ENCODE assay signal across 1 cellular context in genomic region chr5:140547508-140548299, GRCh38.
TF ChIP-seq lines count a peak whose summit lies in the region.

TSS of gene EIF4EBP3 (plus strand) at chr5:140547662. CDS start at chr5:140547738, 76 bp downstream.

TF ChIP-seq in HepG2, 621 proteins besides CTCF, POLR2A, EP300 and RAD21 (continued from another document and continues in another):
- no peak for TF ChIP-seq SNAPC4 (CRISPR knock-in tag; IDR thresholded peaks at IDR 0.05)
- peak; percentile 60 for TF ChIP-seq TBX2 (CRISPR knock-in tag; IDR thresholded peaks at IDR 0.05; ENCODE audit: borderline replicate concordance)
- peak; percentile 50; the same call in 1 of the 2 replicates for TF ChIP-seq FOXO1 (CRISPR knock-in tag; IDR thresholded peaks at IDR 0.05)
- 0 out of 2 replicates have a peak, but pooled peaks have one; percentile 58 for TF ChIP-seq TMF1 (CRISPR knock-in tag; IDR thresholded peaks at IDR 0.05; ENCODE audit: low read depth)
- TF ChIP-seq GATAD1 (CRISPR knock-in tag; IDR thresholded peaks at IDR 0.05), result 0 out of 2 replicates have a peak, but pooled peaks have one; percentile 19
- no peak for TF ChIP-seq ZKSCAN1 (IDR thresholded peaks at IDR 0.05; ENCODE audit: low read length)
- no peak for TF ChIP-seq TRAFD1 (CRISPR knock-in tag; IDR thresholded peaks at IDR 0.05; ENCODE audit: borderline replicate concordance)
- no peak for TF ChIP-seq PREB (CRISPR knock-in tag; IDR thresholded peaks at IDR 0.05)
- TF ChIP-seq ZNF800 (CRISPR knock-in tag; IDR thresholded peaks at IDR 0.05), result peak; percentile 62; the same call in 1 of the 2 replicates
- TF ChIP-seq NR3C1 (CRISPR knock-in tag; IDR thresholded peaks at IDR 0.05), result no peak
- no peak for TF ChIP-seq ZNF383 (CRISPR knock-in tag; IDR thresholded peaks at IDR 0.05; ENCODE audit: borderline replicate concordance)
- TF ChIP-seq PCBP1 (IDR thresholded peaks at IDR 0.05; ENCODE audit: borderline replicate concordance, low read depth, low read length), result peak; percentile 59; the same call in 1 of the 2 replicates
- TF ChIP-seq SMAD9 (CRISPR knock-in tag; IDR thresholded peaks at IDR 0.05), result no peak
- peak; percentile 75; the same call in 1 of the 2 replicates for TF ChIP-seq MXD3 (CRISPR knock-in tag; IDR thresholded peaks at IDR 0.05)
- TF ChIP-seq ZNF761 (CRISPR knock-in tag; conservative IDR thresholded peaks at IDR 0.05), result no peak
- TF ChIP-seq ZNF550 (CRISPR knock-in tag; IDR thresholded peaks at IDR 0.05; ENCODE audit: borderline replicate concordance), result peak; percentile 59; the same call in 1 of the 2 replicates
- TF ChIP-seq ZNF749 (CRISPR knock-in tag; IDR thresholded peaks at IDR 0.05; ENCODE audit: borderline replicate concordance), result no peak
- TF ChIP-seq ZNF543 (CRISPR knock-in tag; IDR thresholded peaks at IDR 0.05), result no peak
- TF ChIP-seq KLF9 (CRISPR knock-in tag; IDR thresholded peaks at IDR 0.05; ENCODE audit: low read depth), result no peak; the same call in 1 of the 2 replicates
- peak; percentile 65; the same call in 1 of the 2 replicates for TF ChIP-seq GMEB1 (CRISPR knock-in tag; IDR thresholded peaks at IDR 0.05; ENCODE audit: borderline replicate concordance)
- peak; percentile 44; the same call in 1 of the 2 replicates for TF ChIP-seq NCOA2 (CRISPR knock-in tag; IDR thresholded peaks at IDR 0.05)
- no peak for TF ChIP-seq PAWR (CRISPR knock-in tag; IDR thresholded peaks at IDR 0.05; ENCODE audit: borderline replicate concordance)
- peak; percentile 64; the same call in 1 of the 2 replicates for TF ChIP-seq THAP11 (CRISPR knock-in tag; IDR thresholded peaks at IDR 0.05)
- no peak for TF ChIP-seq ZBTB26 (CRISPR knock-in tag; IDR thresholded peaks at IDR 0.05; ENCODE audit: borderline replicate concordance)
- TF ChIP-seq ZBTB20 (CRISPR knock-in tag; IDR thresholded peaks at IDR 0.05; ENCODE audit: borderline replicate concordance, low read depth), result peak; percentile 34; the same call in 1 of the 2 replicates
- 0 out of 2 replicates have a peak, but pooled peaks have one; percentile 43 for TF ChIP-seq ZNF713 (CRISPR knock-in tag; IDR thresholded peaks at IDR 0.05)
- TF ChIP-seq ZMAT3 (CRISPR knock-in tag; conservative IDR thresholded peaks at IDR 0.05), result 0 out of 2 replicates have a peak, but pooled peaks have one; percentile 29
- TF ChIP-seq RNF219 (CRISPR knock-in tag; IDR thresholded peaks at IDR 0.05), result peak; percentile 71; the same call in 1 of the 2 replicates
- peak; percentile 95 for TF ChIP-seq CBX1 (IDR thresholded peaks at IDR 0.05; ENCODE audit: low read depth)
- no peak for TF ChIP-seq ATF7 (IDR thresholded peaks at IDR 0.05)
- TF ChIP-seq ATF7 (CRISPR knock-in tag; IDR thresholded peaks at IDR 0.05), result no peak
- peak; percentile 22; the same call in 1 of the 2 replicates for TF ChIP-seq HINFP (CRISPR knock-in tag; IDR thresholded peaks at IDR 0.05; ENCODE audit: low read depth)
- no peak for TF ChIP-seq ZNF296 (CRISPR knock-in tag; conservative IDR thresholded peaks at IDR 0.05)
- TF ChIP-seq ZNF225 (CRISPR knock-in tag; IDR thresholded peaks at IDR 0.05), result no peak
- no peak for TF ChIP-seq NR2F1 (CRISPR knock-in tag; IDR thresholded peaks at IDR 0.05)
- TF ChIP-seq NR2F2 (IDR thresholded peaks at IDR 0.05; ENCODE audit: borderline replicate concordance, low read depth), result no peak
- 0 out of 2 replicates have a peak, but pooled peaks have one; percentile 68 for TF ChIP-seq ZSCAN30 (CRISPR knock-in tag; IDR thresholded peaks at IDR 0.05)
- 0 out of 2 replicates have a peak, but pooled peaks have one; percentile 40 for TF ChIP-seq MZF1 (CRISPR knock-in tag; IDR thresholded peaks at IDR 0.05; ENCODE audit: borderline replicate concordance)
- TF ChIP-seq ZNF143 (CRISPR knock-in tag; IDR thresholded peaks at IDR 0.05), result peak; percentile 10; the same call in 1 of the 2 replicates
- peak; percentile 38; the same call in 1 of the 2 replicates for TF ChIP-seq ZNF891 (CRISPR knock-in tag; IDR thresholded peaks at IDR 0.05)
- TF ChIP-seq SNAPC2 (CRISPR knock-in tag; IDR thresholded peaks at IDR 0.05), result no peak
- TF ChIP-seq RFXAP (CRISPR knock-in tag; IDR thresholded peaks at IDR 0.05; ENCODE audit: borderline replicate concordance), result peak; percentile 90
- peak; percentile 70; the same call in 1 of the 2 replicates for TF ChIP-seq MEF2D (CRISPR knock-in tag; IDR thresholded peaks at IDR 0.05)
- TF ChIP-seq MIER2 (CRISPR knock-in tag; IDR thresholded peaks at IDR 0.05), result peak; percentile 21; the same call in 1 of the 2 replicates
- peak; percentile 82 for TF ChIP-seq YEATS4 (CRISPR knock-in tag; IDR thresholded peaks at IDR 0.05; ENCODE audit: borderline replicate concordance)
- TF ChIP-seq ZNF883 (CRISPR knock-in tag; IDR thresholded peaks at IDR 0.05; ENCODE audit: not compliant biosample characterization), result peak; percentile 53
- TF ChIP-seq ZNF430 (CRISPR knock-in tag; IDR thresholded peaks at IDR 0.05), result no peak
- TF ChIP-seq IKZF4 (CRISPR knock-in tag; IDR thresholded peaks at IDR 0.05; ENCODE audit: borderline replicate concordance, low read depth, not compliant biosample characterization), result peak; percentile 84
- TF ChIP-seq ZFYVE20 (CRISPR knock-in tag; IDR thresholded peaks at IDR 0.05; ENCODE audit: borderline replicate concordance, low read depth), result no peak
- TF ChIP-seq PHF20 (CRISPR knock-in tag; IDR thresholded peaks at IDR 0.05), result peak; percentile 60; the same call in 1 of the 2 replicates
- TF ChIP-seq CBFB (CRISPR knock-in tag; IDR thresholded peaks at IDR 0.05), result 0 out of 2 replicates have a peak, but pooled peaks have one; percentile 39
- TF ChIP-seq TOPORS (CRISPR knock-in tag; IDR thresholded peaks at IDR 0.05), result peak; percentile 93
